1 cellular context compared by ENCODE assay signal in the genomic region with DNA sequence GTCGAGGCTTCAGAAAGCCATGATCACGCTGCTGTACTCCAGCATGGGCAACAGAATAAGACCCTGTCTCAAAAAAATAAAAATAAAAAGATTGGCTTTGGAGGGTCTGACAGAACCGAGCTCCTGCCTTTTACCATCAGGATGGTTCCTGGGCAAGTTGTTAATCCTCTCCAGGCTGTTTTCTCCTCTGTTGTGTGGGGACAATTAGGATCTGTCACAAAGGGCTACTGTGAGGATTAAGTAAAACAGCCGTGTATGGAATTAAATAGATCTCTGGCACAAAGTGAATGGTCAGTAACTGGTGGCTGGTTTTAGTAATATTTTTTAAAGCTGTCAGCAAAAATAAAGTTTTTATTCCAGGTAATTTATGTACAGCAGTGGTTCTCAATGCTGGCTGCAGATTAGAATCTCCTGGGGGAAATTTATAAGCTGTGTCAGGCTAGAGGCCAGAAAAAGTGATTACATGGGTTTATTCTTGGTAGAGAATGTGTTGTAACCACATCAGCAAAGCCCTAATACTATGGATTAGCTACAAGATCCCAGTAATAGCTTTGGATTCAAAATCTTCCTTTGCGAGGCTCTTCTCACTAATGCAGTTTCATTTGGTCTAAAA.
TF ChIP-seq lines count a peak whose summit lies in the region.

No MANE protein-coding gene starts in this region.

TF ChIP-seq in WTC11, 78 proteins besides CTCF, POLR2A, EP300 and RAD21 (continued from another document):
- TF ChIP-seq, protein P1, sequence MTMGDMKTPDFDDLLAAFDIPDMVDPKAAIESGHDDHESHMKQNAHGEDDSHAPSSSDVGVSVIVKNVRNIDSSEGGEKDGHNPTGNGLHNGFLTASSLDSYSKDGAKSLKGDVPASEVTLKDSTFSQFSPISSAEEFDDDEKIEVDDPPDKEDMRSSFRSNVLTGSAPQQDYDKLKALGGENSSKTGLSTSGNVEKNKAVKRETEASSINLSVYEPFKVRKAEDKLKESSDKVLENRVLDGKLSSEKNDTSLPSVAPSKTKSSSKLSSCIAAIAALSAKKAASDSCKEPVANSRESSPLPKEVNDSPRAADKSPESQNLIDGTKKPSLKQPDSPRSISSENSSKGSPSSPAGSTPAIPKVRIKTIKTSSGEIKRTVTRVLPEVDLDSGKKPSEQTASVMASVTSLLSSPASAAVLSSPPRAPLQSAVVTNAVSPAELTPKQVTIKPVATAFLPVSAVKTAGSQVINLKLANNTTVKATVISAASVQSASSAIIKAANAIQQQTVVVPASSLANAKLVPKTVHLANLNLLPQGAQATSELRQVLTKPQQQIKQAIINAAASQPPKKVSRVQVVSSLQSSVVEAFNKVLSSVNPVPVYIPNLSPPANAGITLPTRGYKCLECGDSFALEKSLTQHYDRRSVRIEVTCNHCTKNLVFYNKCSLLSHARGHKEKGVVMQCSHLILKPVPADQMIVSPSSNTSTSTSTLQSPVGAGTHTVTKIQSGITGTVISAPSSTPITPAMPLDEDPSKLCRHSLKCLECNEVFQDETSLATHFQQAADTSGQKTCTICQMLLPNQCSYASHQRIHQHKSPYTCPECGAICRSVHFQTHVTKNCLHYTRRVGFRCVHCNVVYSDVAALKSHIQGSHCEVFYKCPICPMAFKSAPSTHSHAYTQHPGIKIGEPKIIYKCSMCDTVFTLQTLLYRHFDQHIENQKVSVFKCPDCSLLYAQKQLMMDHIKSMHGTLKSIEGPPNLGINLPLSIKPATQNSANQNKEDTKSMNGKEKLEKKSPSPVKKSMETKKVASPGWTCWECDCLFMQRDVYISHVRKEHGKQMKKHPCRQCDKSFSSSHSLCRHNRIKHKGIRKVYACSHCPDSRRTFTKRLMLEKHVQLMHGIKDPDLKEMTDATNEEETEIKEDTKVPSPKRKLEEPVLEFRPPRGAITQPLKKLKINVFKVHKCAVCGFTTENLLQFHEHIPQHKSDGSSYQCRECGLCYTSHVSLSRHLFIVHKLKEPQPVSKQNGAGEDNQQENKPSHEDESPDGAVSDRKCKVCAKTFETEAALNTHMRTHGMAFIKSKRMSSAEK (CRISPR knock-in tag; IDR thresholded peaks at IDR 0.05; ENCODE audit: borderline replicate concordance): no peak
- TF ChIP-seq, protein P2, sequence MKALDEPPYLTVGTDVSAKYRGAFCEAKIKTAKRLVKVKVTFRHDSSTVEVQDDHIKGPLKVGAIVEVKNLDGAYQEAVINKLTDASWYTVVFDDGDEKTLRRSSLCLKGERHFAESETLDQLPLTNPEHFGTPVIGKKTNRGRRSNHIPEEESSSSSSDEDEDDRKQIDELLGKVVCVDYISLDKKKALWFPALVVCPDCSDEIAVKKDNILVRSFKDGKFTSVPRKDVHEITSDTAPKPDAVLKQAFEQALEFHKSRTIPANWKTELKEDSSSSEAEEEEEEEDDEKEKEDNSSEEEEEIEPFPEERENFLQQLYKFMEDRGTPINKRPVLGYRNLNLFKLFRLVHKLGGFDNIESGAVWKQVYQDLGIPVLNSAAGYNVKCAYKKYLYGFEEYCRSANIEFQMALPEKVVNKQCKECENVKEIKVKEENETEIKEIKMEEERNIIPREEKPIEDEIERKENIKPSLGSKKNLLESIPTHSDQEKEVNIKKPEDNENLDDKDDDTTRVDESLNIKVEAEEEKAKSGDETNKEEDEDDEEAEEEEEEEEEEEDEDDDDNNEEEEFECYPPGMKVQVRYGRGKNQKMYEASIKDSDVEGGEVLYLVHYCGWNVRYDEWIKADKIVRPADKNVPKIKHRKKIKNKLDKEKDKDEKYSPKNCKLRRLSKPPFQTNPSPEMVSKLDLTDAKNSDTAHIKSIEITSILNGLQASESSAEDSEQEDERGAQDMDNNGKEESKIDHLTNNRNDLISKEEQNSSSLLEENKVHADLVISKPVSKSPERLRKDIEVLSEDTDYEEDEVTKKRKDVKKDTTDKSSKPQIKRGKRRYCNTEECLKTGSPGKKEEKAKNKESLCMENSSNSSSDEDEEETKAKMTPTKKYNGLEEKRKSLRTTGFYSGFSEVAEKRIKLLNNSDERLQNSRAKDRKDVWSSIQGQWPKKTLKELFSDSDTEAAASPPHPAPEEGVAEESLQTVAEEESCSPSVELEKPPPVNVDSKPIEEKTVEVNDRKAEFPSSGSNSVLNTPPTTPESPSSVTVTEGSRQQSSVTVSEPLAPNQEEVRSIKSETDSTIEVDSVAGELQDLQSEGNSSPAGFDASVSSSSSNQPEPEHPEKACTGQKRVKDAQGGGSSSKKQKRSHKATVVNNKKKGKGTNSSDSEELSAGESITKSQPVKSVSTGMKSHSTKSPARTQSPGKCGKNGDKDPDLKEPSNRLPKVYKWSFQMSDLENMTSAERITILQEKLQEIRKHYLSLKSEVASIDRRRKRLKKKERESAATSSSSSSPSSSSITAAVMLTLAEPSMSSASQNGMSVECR (CRISPR knock-in tag; IDR thresholded peaks at IDR 0.05; ENCODE audit: borderline replicate concordance): no peak
- no peak for TF ChIP-seq ZBTB21 (CRISPR knock-in tag; IDR thresholded peaks at IDR 0.05; ENCODE audit: borderline replicate concordance)
- TF ChIP-seq, protein P3, sequence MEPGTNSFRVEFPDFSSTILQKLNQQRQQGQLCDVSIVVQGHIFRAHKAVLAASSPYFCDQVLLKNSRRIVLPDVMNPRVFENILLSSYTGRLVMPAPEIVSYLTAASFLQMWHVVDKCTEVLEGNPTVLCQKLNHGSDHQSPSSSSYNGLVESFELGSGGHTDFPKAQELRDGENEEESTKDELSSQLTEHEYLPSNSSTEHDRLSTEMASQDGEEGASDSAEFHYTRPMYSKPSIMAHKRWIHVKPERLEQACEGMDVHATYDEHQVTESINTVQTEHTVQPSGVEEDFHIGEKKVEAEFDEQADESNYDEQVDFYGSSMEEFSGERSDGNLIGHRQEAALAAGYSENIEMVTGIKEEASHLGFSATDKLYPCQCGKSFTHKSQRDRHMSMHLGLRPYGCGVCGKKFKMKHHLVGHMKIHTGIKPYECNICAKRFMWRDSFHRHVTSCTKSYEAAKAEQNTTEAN (CRISPR knock-in tag; IDR thresholded peaks at IDR 0.05): no peak
- TF ChIP-seq OVOL2 (CRISPR knock-in tag; IDR thresholded peaks at IDR 0.05; ENCODE audit: borderline replicate concordance): no peak
- no peak for TF ChIP-seq ZNF396 (CRISPR knock-in tag; IDR thresholded peaks at IDR 0.05; ENCODE audit: borderline replicate concordance)
